Comparison of ENCODE assay signal across 16 cellular contexts in genomic region chr10:71474702-71475242, GRCh38.
DNase-seq lines count a peak whose midpoint lies in the region; ATAC-seq, FAIRE-seq and TF ChIP-seq lines count a peak whose summit lies in the region.
"Had no signal": no experiment of that assay in that cellular context is flagged by ENCODE, and none has a peak within 500 bp of the region (broad histone marks: within the 10 kb centered on the region; RNA-seq: fewer than 3 reads in every experiment).

No MANE protein-coding gene starts in this region.

- TF ChIP-seq RAD21 in H1 (IDR thresholded peaks at IDR 0.05 in 1 of 2, conservative IDR thresholded peaks at IDR 0.05 in 1 of 2; ENCODE audit: low read depth in 2 of 2, low read length in 2 of 2): no peak

- TF ChIP-seq POLR2A in H1 (IDR thresholded peaks at IDR 0.05; ENCODE audit: control extremely low read depth in 1 of 2, low read depth in 2 of 2, low read length in 2 of 2): no peak

- peak overlapping the region; percentile 33 to 90 (median 89) for H3K27ac Mint-ChIP-seq in CD14-positive monocyte

- no peak overlapping the region for H4K91ac ChIP-seq in H1 (replicated peaks; ENCODE audit: insufficient read length, low read length)
- H4K91ac ChIP-seq in trophoblast cell (ENCODE audit: low read depth, low read length): no peak overlapping the region
- no peak overlapping the region for H4K91ac ChIP-seq in mesenchymal stem cell (ENCODE audit: low read length)

- no peaks in the 10 kb centered on the region for H3K9me2 ChIP-seq in Loucy (replicated peaks; ENCODE audit: low read depth, low read length)
- H3K9me2 ChIP-seq: SK-N-SH had no signal

- H3K4ac ChIP-seq in H1 (replicated peaks; ENCODE audit: insufficient read length, low read depth, low read length) (no peak overlapping the region), trophoblast cell (ENCODE audit: low read depth, low read length) (no peak overlapping the region), mesenchymal stem cell (ENCODE audit: low read depth in 1 of 2, low read length in 2 of 2) (no peak overlapping the region)

- peaks cover 9% of the 10 kb centered on the region for H3K4me1 ChIP-seq in Loucy (ENCODE audit: insufficient read depth, low read length, poor library complexity, severe bottlenecking)
- peaks cover 0 to 14% (median 6%) of the 10 kb centered on the region in 4 experiments; a peak in 6 of 7 replicates for H3K4me1 ChIP-seq in H1 (replicated peaks in 1 of 4; ENCODE audit: control insufficient read depth in 3 of 4, insufficient read depth in 4 of 4, low read length in 3 of 4)
- peaks cover 0 to 6% of the 10 kb centered on the region in 2 experiments for H3K4me1 ChIP-seq in trophoblast cell (ENCODE audit: control insufficient read depth in 1 of 2, insufficient read depth in 2 of 2, low read length in 2 of 2)
- no peaks in the 10 kb centered on the region for H3K4me1 ChIP-seq in mesenchymal stem cell (ENCODE audit: control insufficient read depth, insufficient read depth, low read depth, low read length)

- no peaks in the 10 kb centered on the region for H3F3A ChIP-seq in Loucy (ENCODE audit: low read depth)

- H3K36me3 Mint-ChIP-seq in CD14-positive monocyte: no peaks in the 10 kb centered on the region

- H3K27ac ChIP-seq in H1 (ENCODE audit: low read depth, low read length): no peak overlapping the region
- H3K27ac ChIP-seq in trophoblast cell (ENCODE audit: low read depth, low read length): no peak overlapping the region
- H3K27ac ChIP-seq in mesenchymal stem cell (ENCODE audit: low read length, poor library complexity, severe bottlenecking): no peak overlapping the region
- H3K27ac ChIP-seq: C4-2B, KMS-11 had no signal

- H3K79me2 ChIP-seq in Loucy (ENCODE audit: insufficient read depth, low read length) (no peaks in the 10 kb centered on the region), H1 (ENCODE audit: control insufficient read depth in 1 of 2, insufficient read depth in 2 of 2, low read length in 2 of 2) (no peaks in the 10 kb centered on the region), trophoblast cell (ENCODE audit: control insufficient read depth, insufficient read depth, low read length, poor library complexity) (no peaks in the 10 kb centered on the region)

- peaks cover 2 to 5% (median 2%) of the 10 kb centered on the region in 3 donors for H3K27me3 Mint-ChIP-seq in CD14-positive monocyte (ENCODE audit: low read depth in 3 of 3)

- H2BK120ac ChIP-seq in H1 (replicated peaks; ENCODE audit: low read depth, low read length) (no peak overlapping the region), trophoblast cell (ENCODE audit: insufficient read depth, low read length, poor library complexity) (no peak overlapping the region), mesenchymal stem cell (ENCODE audit: low read depth, low read length) (no peak overlapping the region)

- ATAC-seq in HG03342 (IDR thresholded peaks at IDR 0.05; ENCODE audit: unreplicated experiment): no peak
- ATAC-seq: Panc1 had no signal

- intact Hi-C loops in CD14-positive monocyte (cut with micrococcal nuclease): no loop called here

- H3K4me1 Mint-ChIP-seq in CD14-positive monocyte: peaks cover 35% of the 10 kb centered on the region

- no peak overlapping the region for H4K8ac ChIP-seq in H1 (ENCODE audit: extremely low read depth, insufficient read depth, low read length)
- H4K8ac ChIP-seq in trophoblast cell (ENCODE audit: low read depth, low read length): no peak overlapping the region
- H4K8ac ChIP-seq in mesenchymal stem cell (ENCODE audit: low read length): no peak overlapping the region

- H2AK5ac ChIP-seq in H1 (ENCODE audit: low read depth, low read length) (no peak overlapping the region; the same call in 1 of the 2 replicates), trophoblast cell (ENCODE audit: low read length) (no peak overlapping the region), mesenchymal stem cell (ENCODE audit: low read length, severe bottlenecking) (no peak overlapping the region)

- H2BK15ac ChIP-seq in H1 (ENCODE audit: low read length) (no peak overlapping the region), mesenchymal stem cell (ENCODE audit: low read depth, poor library complexity, severe bottlenecking) (no peak overlapping the region)

- no peak for TF ChIP-seq EP300 in H1 (IDR thresholded peaks at IDR 0.05; ENCODE audit: borderline replicate concordance in 1 of 2, low read depth in 2 of 2, low read length in 2 of 2)

- H3K18ac ChIP-seq in H1 (ENCODE audit: extremely low read depth, low read length) (peak overlapping the region; percentile 38), trophoblast cell (ENCODE audit: low read length) (no peak overlapping the region), mesenchymal stem cell (ENCODE audit: low read depth in 1 of 2, low read length in 2 of 2) (no peak overlapping the region)

- peak overlapping the region; percentile 30 for H3K4me2 ChIP-seq in Loucy (ENCODE audit: low read depth, low read length, poor library complexity, severe bottlenecking)
- no peak overlapping the region for H3K4me2 ChIP-seq in H1 (ENCODE audit: insufficient read depth in 1 of 2, low read depth in 2 of 2, low read length in 2 of 2)
- H3K4me2 ChIP-seq in trophoblast cell (ENCODE audit: low read length): no peak overlapping the region
- H3K4me2 ChIP-seq in mesenchymal stem cell (ENCODE audit: low read length, poor library complexity, severe bottlenecking): no peak overlapping the region
- H3K4me2 ChIP-seq: KMS-11, SK-N-SH had no signal

- H3K36me3 ChIP-seq in Loucy (ENCODE audit: insufficient read depth, low read length): no peaks in the 10 kb centered on the region
- no peaks in the 10 kb centered on the region for H3K36me3 ChIP-seq in H1 (ENCODE audit: control insufficient read depth in 2 of 4, insufficient read depth in 4 of 4, low read length in 3 of 4)
- H3K36me3 ChIP-seq in trophoblast cell (ENCODE audit: control insufficient read depth in 1 of 2, insufficient read depth in 2 of 2, low read length in 2 of 2): no peaks in the 10 kb centered on the region
- H3K36me3 ChIP-seq in mesenchymal stem cell (ENCODE audit: control insufficient read depth in 1 of 2, insufficient read depth in 2 of 2, low read depth in 1 of 2, low read length in 2 of 2): no peaks in the 10 kb centered on the region

- H3K9me3 ChIP-seq in Loucy (ENCODE audit: insufficient read depth, low read depth, low read length): no peaks in the 10 kb centered on the region
- no peaks in the 10 kb centered on the region for H3K9me3 ChIP-seq in H1 (ENCODE audit: insufficient read depth in 2 of 2, low read depth in 1 of 2, low read length in 1 of 2)
- H3K9me3 ChIP-seq in trophoblast cell (ENCODE audit: insufficient read depth, low read depth, low read length): no peaks in the 10 kb centered on the region
- H3K9me3 ChIP-seq in mesenchymal stem cell (ENCODE audit: control insufficient read depth, low read length): no peaks in the 10 kb centered on the region
- H3K9me3 ChIP-seq: Caco-2, SK-N-SH had no signal

- TF ChIP-seq CTCF in CD14-positive monocyte (IDR thresholded peaks at IDR 0.05) (no peak), Loucy (conservative IDR thresholded peaks at IDR 0.05; ENCODE audit: low read length) (no peak), H1 (IDR thresholded peaks at IDR 0.05; ENCODE audit: control extremely low read depth in 1 of 3, insufficient read depth in 1 of 3, low read depth in 1 of 3, low read length in 3 of 3) (no peak)

- H4K20me1 ChIP-seq in Loucy (ENCODE audit: insufficient read depth, low read length, poor library complexity, severe bottlenecking): no peaks in the 10 kb centered on the region
- no peaks in the 10 kb centered on the region for H4K20me1 ChIP-seq in H1 (replicated peaks in 1 of 2; ENCODE audit: control insufficient read depth in 1 of 2, insufficient read depth in 2 of 2, low read length in 2 of 2)

- H3K9ac ChIP-seq in Loucy (ENCODE audit: low read depth, low read length, poor library complexity, severe bottlenecking) (peak overlapping the region; percentile 8), H1 (replicated peaks in 1 of 4; ENCODE audit: extremely low read depth in 1 of 4, low read depth in 3 of 4, low read length in 3 of 4) (no peak overlapping the region), trophoblast cell (ENCODE audit: low read length) (no peak overlapping the region), mesenchymal stem cell (ENCODE audit: low read length) (no peak overlapping the region)
- H3K9ac ChIP-seq: KMS-11, SK-N-SH had no signal

- H3K79me1 ChIP-seq in H1 (ENCODE audit: low read depth, low read length): no peaks in the 10 kb centered on the region
- no peaks in the 10 kb centered on the region for H3K79me1 ChIP-seq in trophoblast cell (ENCODE audit: low read length)
- H3K79me1 ChIP-seq in mesenchymal stem cell (replicated peaks; ENCODE audit: low read length, poor library complexity, severe bottlenecking): no peaks in the 10 kb centered on the region

- H4K12ac ChIP-seq in trophoblast cell (ENCODE audit: low read depth, low read length): no peak overlapping the region

- WGBS in H1 (ENCODE audit: extremely low coverage in 1 of 2, insufficient coverage in 1 of 2, insufficient read length in 1 of 2, insufficient replicate concordance in 2 of 2, low coverage in 1 of 2, low lambda C conversion rate in 2 of 2, missing lambda C conversion rate in 1 of 2), 2 experiments: 88% methylated on average over 7 of the region's 7 CpGs; no CpG with 5 or more reads in 1 of the 2 experiments
- no CpG with 5 or more reads among the region's 7 CpGs for WGBS in trophoblast cell (ENCODE audit: extremely low coverage, insufficient coverage, insufficient read length)
- WGBS in mesenchymal stem cell: 77% methylated on average over 6 of the region's 7 CpGs

- no peak for FAIRE-seq in H1 (lab: Jason Lieb, UNC)

- no peak overlapping the region for H2BK12ac ChIP-seq in H1 (ENCODE audit: low read depth, low read length)
- H2BK12ac ChIP-seq in trophoblast cell (ENCODE audit: low read length): no peak overlapping the region
- no peak overlapping the region for H2BK12ac ChIP-seq in mesenchymal stem cell (ENCODE audit: low read length in 2 of 2)

- H4K5ac ChIP-seq in H1 (ENCODE audit: insufficient read length, low read depth, low read length): no peak overlapping the region

- H3K14ac ChIP-seq in H1 (ENCODE audit: insufficient read length) (no peak overlapping the region), trophoblast cell (ENCODE audit: low read length) (no peak overlapping the region), mesenchymal stem cell (ENCODE audit: low read length in 2 of 2) (no peak overlapping the region)

- H2AFZ ChIP-seq in Loucy (ENCODE audit: low read length) (peak overlapping the region; percentile 67), H1 (ENCODE audit: low read length) (no peak overlapping the region), trophoblast cell (ENCODE audit: insufficient read depth, low read length, poor library complexity) (peak overlapping the region; percentile 28), mesenchymal stem cell (ENCODE audit: low read depth, low read length) (no peak overlapping the region)

- no peak overlapping the region for H3K4me3 ChIP-seq in Loucy (ENCODE audit: low read length, poor library complexity, severe bottlenecking)
- no peak overlapping the region for H3K4me3 ChIP-seq in H1 (ENCODE audit: extremely low read depth in 1 of 4, insufficient read depth in 2 of 4, low read depth in 3 of 4, low read length in 4 of 4)
- no peak overlapping the region for H3K4me3 ChIP-seq in trophoblast cell (ENCODE audit: low read depth, low read length)
- no peak overlapping the region for H3K4me3 ChIP-seq in mesenchymal stem cell (ENCODE audit: insufficient read depth in 1 of 2, low read depth in 1 of 2, low read length in 2 of 2)

- DNase-seq in CD14-positive monocyte (ENCODE audit: low spot score): no peak
- no peak for DNase-seq in H1 (ENCODE audit: low read depth in 1 of 2, low spot score in 2 of 2)
- peak; percentile 76 to 86 for DNase-seq in trophoblast cell
- DNase-seq in stimulated activated CD4-positive, alpha-beta T cell treated with anti-CD3 and anti-CD28 coated beads, Interleukin-4, amount 100 ng/mL, for 4 hours: no peak
- DNase-seq in mesenchymal stem cell: no peak
- DNase-seq: MM.1S, NCI-H1105 treated with DMSO at 0.1 percent for 48 hours, NCI-H187, NCI-H748 treated with DMSO at 0.1 percent for 48 hours, SK-N-SH had no signal

- H2BK20ac ChIP-seq in H1 (ENCODE audit: low read length): peak overlapping the region; percentile 15; the same call in 1 of the 2 replicates

- H2BK5ac ChIP-seq in H1 (ENCODE audit: low read depth, low read length): no peak overlapping the region
- H2BK5ac ChIP-seq in trophoblast cell (ENCODE audit: low read depth, low read length, poor library complexity): no peak overlapping the region
- H2BK5ac ChIP-seq in mesenchymal stem cell (ENCODE audit: low read depth, low read length, poor library complexity, severe bottlenecking): no peak overlapping the region

- no peaks in the 10 kb centered on the region; the same call in 1 of the 2 replicates for H3K23me2 ChIP-seq in H1 (ENCODE audit: low read depth, low read length)

- H3K56ac ChIP-seq in H1 (replicated peaks; ENCODE audit: insufficient read length, low read depth, low read length): no peak overlapping the region

- POLR2A ChIA-PET in H1 (lab: Charles Lee; ENCODE audit: partially characterized antibody): interaction anchor here (0.8 to 1.3 kb wide), 3 partner anchors 17 to 77 kb away, joined by 3 read pairs; no protein-coding TSS in a partner anchor

- no peaks in the 10 kb centered on the region for H3K27me3 ChIP-seq in Loucy (ENCODE audit: insufficient read depth, low read length, poor library complexity, severe bottlenecking)
- H3K27me3 ChIP-seq in H1 (replicated peaks in 1 of 4; ENCODE audit: control insufficient read depth in 3 of 4, extremely low read depth in 1 of 4, insufficient read depth in 3 of 4, low read length in 3 of 4): no peaks in the 10 kb centered on the region
- H3K27me3 ChIP-seq in trophoblast cell (ENCODE audit: insufficient read depth, low read length): no peaks in the 10 kb centered on the region
- H3K27me3 ChIP-seq in mesenchymal stem cell (ENCODE audit: control insufficient read depth in 1 of 2, insufficient read depth in 1 of 2, low read length in 2 of 2): peaks cover 59 to 75% of the 10 kb centered on the region in 2 experiments

- no peak overlapping the region for H3K23ac ChIP-seq in H1 (ENCODE audit: insufficient read length)
- no peak overlapping the region for H3K23ac ChIP-seq in trophoblast cell (ENCODE audit: low read length)
- H3K23ac ChIP-seq in mesenchymal stem cell (ENCODE audit: low read length in 2 of 2): no peak overlapping the region

- CTCF ChIA-PET in H1 (lab: Charles Lee; ENCODE audit: partially characterized antibody): interaction anchor here (0.6 to 3.4 kb wide), 49 partner anchors 10 to 819 kb away, joined by 3 to 34 read pairs (median 5); partner anchors contain the start of gene SLC29A3

- peak overlapping the region; percentile 75 to 90 for H3K4me3 Mint-ChIP-seq in CD14-positive monocyte

- H3K9me3 Mint-ChIP-seq in CD14-positive monocyte: no peaks in the 10 kb centered on the region

Comparison
In these comparisons a context has a peak if more than half of its experiments do, and no peak if none do; other contexts are left out.
1. DNase-seq: peak in trophoblast cell (2 of 2); none in CD14-positive monocyte (single experiment), H1 (0 of 2), stimulated activated CD4-positive, alpha-beta T cell treated with anti-CD3 and anti-CD28 coated beads, Interleukin-4, amount 100 ng/mL, for 4 hours (0 of 2) and mesenchymal stem cell (single experiment).
2. H2AFZ ChIP-seq: peak in Loucy (single experiment) and trophoblast cell (single experiment); none in H1 (single experiment) and mesenchymal stem cell (single experiment).